14 cellular contexts compared by ENCODE assay signal in the genomic region with DNA sequence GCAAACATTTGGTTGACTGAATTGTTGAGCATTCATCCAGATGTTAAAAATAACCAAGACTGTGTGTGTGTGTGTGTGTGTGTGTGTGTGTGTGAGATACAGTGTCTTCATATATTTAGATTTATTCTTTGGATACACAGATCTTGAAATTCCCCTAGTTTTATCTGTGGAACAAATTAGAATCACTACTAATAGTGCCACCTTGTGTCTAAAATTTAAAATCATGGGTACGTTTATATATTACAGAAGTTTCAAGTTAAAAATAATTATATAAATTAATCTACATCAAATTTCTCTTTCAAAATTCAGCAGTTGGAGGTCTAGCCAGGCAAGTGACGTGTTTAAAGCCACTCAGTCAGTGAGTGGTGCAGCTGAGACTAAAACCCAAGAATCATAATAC.
DNase-seq lines count a peak whose midpoint lies in the region; ATAC-seq and TF ChIP-seq lines count a peak whose summit lies in the region.
"Had no signal": no experiment of that assay in that cellular context is flagged by ENCODE, and none has a peak within 500 bp of the region (broad histone marks: within the 10 kb centered on the region; RNA-seq: fewer than 3 reads in every experiment).

No MANE protein-coding gene starts in this region.

- CTCF ChIA-PET in Panc1 (lab: Charles Lee) (interaction anchor here (0.8 kb wide), 1 partner anchor 623 kb away, joined by 3 read pairs; no protein-coding TSS in a partner anchor), WTC11 (lab: Charles Lee) (no interaction called here)

- ATAC-seq in Panc1, result no peak
- no peak for ATAC-seq in aorta (ENCODE audit: low FRiP score)
- ATAC-seq in WTC11, result no peak
- ATAC-seq: mucosa of descending colon; stimulated activated naive CD8-positive, alpha-beta T cell treated with anti-CD3 and anti-CD28 coated beads, Interleukin-15, amount 100 ng/mL, for 72 hours had no signal

- H3K9me3 ChIP-seq in cardiac muscle cell (ENCODE audit: low read depth) (no peaks in the 10 kb centered on the region), right atrium auricular region (peaks cover 0 to 5% of the 10 kb centered on the region in 2 donors), Panc1 (ENCODE audit: control insufficient read depth, insufficient read depth, low read depth, low read length) (peaks cover under 1% of the 10 kb centered on the region; the same call in 1 of the 2 replicates), aorta (ENCODE audit: control insufficient read depth, low read length) (no peaks in the 10 kb centered on the region)
- H3K9me3 ChIP-seq: mucosa of descending colon, Peyer's patch had no signal

- H3K4me1 ChIP-seq in cardiac muscle cell (ENCODE audit: low read depth) (peaks cover 4% of the 10 kb centered on the region), right atrium auricular region (no peaks in the 10 kb centered on the region), Panc1 (ENCODE audit: control insufficient read depth, insufficient read depth, low read length) (peaks cover 7% of the 10 kb centered on the region; the same call in 1 of the 2 replicates), aorta (ENCODE audit: control insufficient read depth in 1 of 2, insufficient read depth in 2 of 2, low read length in 2 of 2) (no peaks in the 10 kb centered on the region)
- H3K4me1 ChIP-seq: Peyer's patch had no signal

- BruUV-seq in Panc1 (replicated peaks; lab: Mats Ljungman, UMichigan), result no TSS peak

- H3K27me3 Mint-ChIP-seq in type B pancreatic cell (no peaks in the 10 kb centered on the region), WTC11 (ENCODE audit: low read depth) (no peaks in the 10 kb centered on the region)
- H3K27me3 Mint-ChIP-seq: stimulated activated naive CD8-positive, alpha-beta T cell treated with anti-CD3 and anti-CD28 coated beads, Interleukin-15, amount 100 ng/mL, for 72 hours had no signal

- WGBS in aorta, 2 donors, result 0 to 3% methylated on average over 2 of the region's 2 CpGs

- no peak overlapping the region for H3K27ac ChIP-seq in cardiac muscle cell
- no peak overlapping the region for H3K27ac ChIP-seq in right atrium auricular region
- H3K27ac ChIP-seq in Panc1 (ENCODE audit: low read length), result peak overlapping the region; percentile 46; the same call in 1 of the 2 replicates
- no peak overlapping the region for H3K27ac ChIP-seq in aorta (ENCODE audit: low read depth in 1 of 2, low read length in 2 of 2)
- H3K27ac ChIP-seq: Peyer's patch had no signal

- H3K4me1 Mint-ChIP-seq in type B pancreatic cell (ENCODE audit: unreplicated experiment), result no peaks in the 10 kb centered on the region
- no peaks in the 10 kb centered on the region for H3K4me1 Mint-ChIP-seq in WTC11
- H3K4me1 Mint-ChIP-seq: stimulated activated naive CD8-positive, alpha-beta T cell treated with anti-CD3 and anti-CD28 coated beads, Interleukin-15, amount 100 ng/mL, for 72 hours had no signal

- H3K27ac Mint-ChIP-seq in type B pancreatic cell (no peak overlapping the region), WTC11 (no peak overlapping the region)
- H3K27ac Mint-ChIP-seq: stimulated activated naive CD8-positive, alpha-beta T cell treated with anti-CD3 and anti-CD28 coated beads, Interleukin-15, amount 100 ng/mL, for 72 hours had no signal

- peak; percentile 15 to 59 for DNase-seq in cardiac muscle cell (ENCODE audit: low read depth in 1 of 2, low spot score in 1 of 2)
- no peak for DNase-seq in right atrium auricular region (ENCODE audit: low spot score)
- no peak for DNase-seq in Panc1 (ENCODE audit: low read depth, low spot score)
- peak; percentile 29 for DNase-seq in fibroblast of gingiva (ENCODE audit: low read depth)
- no peak for DNase-seq in type B pancreatic cell (ENCODE audit: extremely low spot score, unreplicated experiment)
- no peak for DNase-seq in aorta
- no peak for DNase-seq in WTC11 (ENCODE audit: low spot score)
- no peak for DNase-seq in D341Med (ENCODE audit: low spot score)
- DNase-seq: activated CD4-positive, alpha-beta T cell treated with anti-CD3 and anti-CD28 coated beads, Interleukin-2, amount 50 U/mL, for 4 hours; amniotic stem cell; C1 segment of cervical spinal cord; mucosa of descending colon; Peyer's patch; stimulated activated naive CD8-positive, alpha-beta T cell treated with anti-CD3 and anti-CD28 coated beads, Interleukin-15, amount 100 ng/mL, for 72 hours had no signal

- in situ Hi-C loops in Panc1 (cut with HindIII; ENCODE audit: low pct_unique_long_range_greater_than_20kb, low sequenced_read_pairs), result no loop called here

- intact Hi-C loops in Panc1 (cut with micrococcal nuclease; ENCODE audit: unreplicated experiment) (loop anchor here (10.0 kb wide), 1 partner anchor 1302 kb away; no protein-coding TSS in a partner anchor), aorta (cut with DNase I) (no loop called here)

- H3K27me3 ChIP-seq in cardiac muscle cell (no peaks in the 10 kb centered on the region), right atrium auricular region (no peaks in the 10 kb centered on the region), Panc1 (ENCODE audit: control insufficient read depth, insufficient read depth, low read length) (no peaks in the 10 kb centered on the region), aorta (ENCODE audit: control insufficient read depth in 1 of 2, insufficient read depth in 2 of 2, low read length in 1 of 2) (no peaks in the 10 kb centered on the region)
- H3K27me3 ChIP-seq: Peyer's patch had no signal

- H3K36me3 Mint-ChIP-seq in type B pancreatic cell, result no peaks in the 10 kb centered on the region
- H3K36me3 Mint-ChIP-seq in WTC11, result no peaks in the 10 kb centered on the region

- H3K36me3 ChIP-seq in cardiac muscle cell (no peaks in the 10 kb centered on the region), right atrium auricular region (no peaks in the 10 kb centered on the region), Panc1 (ENCODE audit: control insufficient read depth, insufficient read depth, low read length) (no peaks in the 10 kb centered on the region), aorta (ENCODE audit: control insufficient read depth in 1 of 2, insufficient read depth in 2 of 2, low read length in 1 of 2) (no peaks in the 10 kb centered on the region)
- H3K36me3 ChIP-seq: Peyer's patch had no signal

- H3K9me3 Mint-ChIP-seq in type B pancreatic cell, result peaks cover 2% of the 10 kb centered on the region
- no peaks in the 10 kb centered on the region; the same call in 1 of the 2 replicates for H3K9me3 Mint-ChIP-seq in WTC11
- H3K9me3 Mint-ChIP-seq: stimulated activated naive CD8-positive, alpha-beta T cell treated with anti-CD3 and anti-CD28 coated beads, Interleukin-15, amount 100 ng/mL, for 72 hours had no signal

- H3K4me3 ChIP-seq in cardiac muscle cell, result no peak overlapping the region
- no peak overlapping the region for H3K4me3 ChIP-seq in right atrium auricular region
- no peak overlapping the region for H3K4me3 ChIP-seq in Panc1 (ENCODE audit: low read depth in 2 of 2, low read length in 2 of 2)
- no peak overlapping the region for H3K4me3 ChIP-seq in aorta (ENCODE audit: low read length in 2 of 2)
- H3K4me3 ChIP-seq: mucosa of descending colon, Peyer's patch had no signal

- POLR2A ChIA-PET in Panc1 (lab: Charles Lee), result no interaction called here
- POLR2A ChIA-PET in WTC11 (lab: Charles Lee), result no interaction called here

- no peak overlapping the region for H3K4me3 Mint-ChIP-seq in type B pancreatic cell
- no peak overlapping the region for H3K4me3 Mint-ChIP-seq in WTC11
- H3K4me3 Mint-ChIP-seq: stimulated activated naive CD8-positive, alpha-beta T cell treated with anti-CD3 and anti-CD28 coated beads, Interleukin-15, amount 100 ng/mL, for 72 hours had no signal

- TF ChIP-seq CTCF in cardiac muscle cell (IDR thresholded peaks at IDR 0.05; ENCODE audit: low read depth, low read length) (peak; percentile 23), right atrium auricular region (IDR thresholded peaks at IDR 0.05) (peak in 1 of 2 donors; percentile 45), Panc1 (IDR thresholded peaks at IDR 0.05) (peak; percentile 55; the same call in 1 of the 2 replicates), type B pancreatic cell (conservative IDR thresholded peaks at IDR 0.05) (peak; percentile 57), WTC11 (IDR thresholded peaks at IDR 0.05) (no peak)

TF ChIP-seq in WTC11, 78 proteins besides CTCF, POLR2A, EP300 and RAD21 (continues in another document):
- TF ChIP-seq ZNF396 (CRISPR knock-in tag; IDR thresholded peaks at IDR 0.05; ENCODE audit: borderline replicate concordance) (no peak), NR3C1 (CRISPR knock-in tag; conservative IDR thresholded peaks at IDR 0.05; ENCODE audit: low read depth) (no peak), GRHL2 (CRISPR knock-in tag; IDR thresholded peaks at IDR 0.05; ENCODE audit: insufficient replicate concordance, severe bottlenecking) (no peak)
- TF ChIP-seq, protein P1, sequence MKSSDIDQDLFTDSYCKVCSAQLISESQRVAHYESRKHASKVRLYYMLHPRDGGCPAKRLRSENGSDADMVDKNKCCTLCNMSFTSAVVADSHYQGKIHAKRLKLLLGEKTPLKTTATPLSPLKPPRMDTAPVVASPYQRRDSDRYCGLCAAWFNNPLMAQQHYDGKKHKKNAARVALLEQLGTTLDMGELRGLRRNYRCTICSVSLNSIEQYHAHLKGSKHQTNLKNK (CRISPR knock-in tag; IDR thresholded peaks at IDR 0.05), result no peak
- TF ChIP-seq, protein P2, sequence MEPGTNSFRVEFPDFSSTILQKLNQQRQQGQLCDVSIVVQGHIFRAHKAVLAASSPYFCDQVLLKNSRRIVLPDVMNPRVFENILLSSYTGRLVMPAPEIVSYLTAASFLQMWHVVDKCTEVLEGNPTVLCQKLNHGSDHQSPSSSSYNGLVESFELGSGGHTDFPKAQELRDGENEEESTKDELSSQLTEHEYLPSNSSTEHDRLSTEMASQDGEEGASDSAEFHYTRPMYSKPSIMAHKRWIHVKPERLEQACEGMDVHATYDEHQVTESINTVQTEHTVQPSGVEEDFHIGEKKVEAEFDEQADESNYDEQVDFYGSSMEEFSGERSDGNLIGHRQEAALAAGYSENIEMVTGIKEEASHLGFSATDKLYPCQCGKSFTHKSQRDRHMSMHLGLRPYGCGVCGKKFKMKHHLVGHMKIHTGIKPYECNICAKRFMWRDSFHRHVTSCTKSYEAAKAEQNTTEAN (CRISPR knock-in tag; IDR thresholded peaks at IDR 0.05), result no peak

Comparison
In these comparisons a context has a peak if more than half of its experiments do, and no peak if none do; other contexts are left out.
1. DNase-seq: peak in cardiac muscle cell (2 of 2) and fibroblast of gingiva (single experiment); none in right atrium auricular region (single experiment), Panc1 (single experiment), type B pancreatic cell (single experiment), aorta (0 of 2), WTC11 (single experiment) and D341Med (single experiment).